Comparison of ENCODE assay signal across 13 cellular contexts in genomic region chr4:157004279-157005161, GRCh38. TPM values are rescaled to one million over a fixed set of nuclear protein-coding genes. Genes with fewer than 3 reads are reported as not detected.
DNase-seq lines count a peak whose midpoint lies in the region; ATAC-seq, FAIRE-seq and TF ChIP-seq lines count a peak whose summit lies in the region.
"Had no signal": no experiment of that assay in that cellular context is flagged by ENCODE, and none has a peak within 500 bp of the region (broad histone marks: within the 10 kb centered on the region; RNA-seq: fewer than 3 reads in every experiment).

No MANE protein-coding gene starts in this region.

- H3K4me1 ChIP-seq in IMR-90 (ENCODE audit: control insufficient read depth, insufficient read depth, low read length) (peaks cover 2% of the 10 kb centered on the region; the same call in 1 of the 2 replicates), body of pancreas (peaks cover 32% of the 10 kb centered on the region), left ventricle myocardium inferior (peaks cover 21% of the 10 kb centered on the region)
- H3K4me1 ChIP-seq: BLaER1 had no signal

- H2BK5ac ChIP-seq in IMR-90 (ENCODE audit: low read depth, low read length, poor library complexity, severe bottlenecking), result peak overlapping the region; percentile 48

- H3K27me3 ChIP-seq in IMR-90 (ENCODE audit: control insufficient read depth, insufficient read depth, low read length) (no peaks in the 10 kb centered on the region), body of pancreas (no peaks in the 10 kb centered on the region), left ventricle myocardium inferior (ENCODE audit: low read depth) (no peaks in the 10 kb centered on the region)
- H3K27me3 ChIP-seq: BLaER1 had no signal

- H3K4me2 ChIP-seq in IMR-90 (ENCODE audit: low read depth, low read length), result no peak overlapping the region
- H3K4me2 ChIP-seq: BLaER1 had no signal

- TF ChIP-seq CTCF in IMR-90 (conservative IDR thresholded peaks at IDR 0.05; ENCODE audit: low read depth, low read length) (no peak), body of pancreas (IDR thresholded peaks at IDR 0.05) (no peak), left ventricle myocardium inferior (IDR thresholded peaks at IDR 0.05; ENCODE audit: borderline replicate concordance) (no peak), retinal pigment epithelial cell (conservative IDR thresholded peaks at IDR 0.05; ENCODE audit: low read depth, low read length) (no peak), GM10248 (IDR thresholded peaks at IDR 0.05; ENCODE audit: control extremely low read depth, extremely low read depth, low read depth, missing control alignments) (no peak)

- dilution Hi-C loops in IMR-90 (cut with HindIII; ENCODE audit: low sequenced_read_pairs, unreplicated experiment), result no loop called here

- no peak overlapping the region for H2AK5ac ChIP-seq in IMR-90 (ENCODE audit: low read depth, low read length)

- H3K9ac ChIP-seq in IMR-90 (ENCODE audit: low read depth, low read length), result no peak overlapping the region
- H3K9ac ChIP-seq: BLaER1 had no signal

- intact Hi-C loops in IMR-90 (cut with micrococcal nuclease), result no loop called here
- intact Hi-C loops in body of pancreas (cut with DNase I), result no loop called here
- intact Hi-C loops in left ventricle myocardium inferior (cut with micrococcal nuclease), result no loop called here

- no peak overlapping the region for H3K14ac ChIP-seq in IMR-90 (replicated peaks; ENCODE audit: low read depth, low read length)

- no peak for ATAC-seq in IMR-90 (ENCODE audit: low read depth)
- ATAC-seq in body of pancreas, result peak; percentile 98
- ATAC-seq: activated T-helper 17 cell treated with anti-CD3 and anti-CD28 coated beads, Interleukin-2, amount 50 U/mL, for 72 hours had no signal

- no peak for TF ChIP-seq RAD21 in IMR-90 (IDR thresholded peaks at IDR 0.05; ENCODE audit: low read length)

- H2AK9ac ChIP-seq in IMR-90 (replicated peaks; ENCODE audit: low read depth, low read length, poor library complexity), result no peak overlapping the region

- H3K9me1 ChIP-seq in IMR-90 (ENCODE audit: insufficient read depth, low read length), result 0 out of 2 replicates have a peak, but pooled peaks cover 2% of the 10 kb centered on the region

- H3K36me3 ChIP-seq in IMR-90 (ENCODE audit: control insufficient read depth, insufficient read depth, low read length) (no peaks in the 10 kb centered on the region), body of pancreas (replicated peaks in 1 of 2; ENCODE audit: insufficient read depth in 1 of 2, low read depth in 2 of 2) (no peaks in the 10 kb centered on the region), left ventricle myocardium inferior (no peaks in the 10 kb centered on the region)
- H3K36me3 ChIP-seq: BLaER1 had no signal

- no peaks in the 10 kb centered on the region for H4K20me1 ChIP-seq in IMR-90 (ENCODE audit: insufficient read depth, low read length)
- H4K20me1 ChIP-seq: BLaER1 had no signal

- POLR2A ChIA-PET in IMR-90 (lab: Charles Lee; ENCODE audit: unreplicated experiment) (no interaction called here), GM10248 (lab: Yijun Ruan, JAX) (no interaction called here)

- FAIRE-seq in frontal cortex (lab: Jason Lieb, UNC), result no peak

- in situ Hi-C loops in IMR-90 (cut with MboI; ENCODE audit: low sequenced_read_pairs), result no loop called here

- TF ChIP-seq POLR2A in IMR-90 (IDR thresholded peaks at IDR 0.05; ENCODE audit: low read depth, low read length), result no peak
- TF ChIP-seq POLR2A in body of pancreas (IDR thresholded peaks at IDR 0.05), result no peak

- no peak overlapping the region; the same call in 1 of the 2 replicates for H3K18ac ChIP-seq in IMR-90 (ENCODE audit: low read depth, low read length)

- CTCF ChIA-PET in IMR-90 (lab: Yijun Ruan, JAX), result interaction anchor here (1.2 to 1.3 kb wide), 2 partner anchors 9 to 24 kb away, joined by 4 read pairs; no protein-coding TSS in a partner anchor
- CTCF ChIA-PET in GM10248 (lab: Yijun Ruan, JAX), result no interaction called here

- H3K56ac ChIP-seq in IMR-90 (ENCODE audit: extremely low read depth, insufficient read depth, low read length), result no peak overlapping the region

- no peak overlapping the region for H3K23ac ChIP-seq in IMR-90 (ENCODE audit: low read depth, low read length)

- no peaks in the 10 kb centered on the region for H3K79me1 ChIP-seq in IMR-90 (ENCODE audit: low read depth in 1 of 2, low read length in 2 of 2)

- H3K4me3 ChIP-seq in IMR-90 (ENCODE audit: insufficient read depth, low read depth, low read length) (no peak overlapping the region), body of pancreas (no peak overlapping the region), left ventricle myocardium inferior (peak overlapping the region; percentile 3), retinal pigment epithelial cell (ENCODE audit: low read length) (no peak overlapping the region)
- H3K4me3 ChIP-seq: BLaER1 had no signal

- H2BK20ac ChIP-seq in IMR-90 (ENCODE audit: low read depth, low read length), result peak overlapping the region; percentile 4; the same call in 1 of the 2 replicates

- H4K8ac ChIP-seq in IMR-90 (ENCODE audit: low read depth in 2 of 2, low read length in 2 of 2), result peak overlapping the region in 1 of 2 experiments; percentile 15; a peak in 1 of 4 replicates

- no peak overlapping the region for H4K91ac ChIP-seq in IMR-90 (ENCODE audit: insufficient read depth, low read depth, low read length)

- H3K27ac ChIP-seq in IMR-90 (ENCODE audit: insufficient read depth, low read length) (no peak overlapping the region), body of pancreas (peak overlapping the region; percentile 53 to 93 (median 82)), left ventricle myocardium inferior (replicated peaks) (peak overlapping the region; percentile 39)
- H3K27ac ChIP-seq: BLaER1 had no signal

- H2BK120ac ChIP-seq in IMR-90 (ENCODE audit: low read depth, low read length), result no peak overlapping the region; the same call in 1 of the 2 replicates

- DNase-seq in IMR-90 (no peak), body of pancreas (peak in 1 of 4 donors; percentile 63), left ventricle myocardium inferior (no peak), retinal pigment epithelial cell (ENCODE audit: low read depth) (peak; percentile 26), UCSD-AML1 (lab: John Stamatoyannopoulos, UW; ENCODE audit: unreplicated experiment) (no peak), frontal cortex (ENCODE audit: low spot score in 2 of 2) (no peak), globus pallidus (ENCODE audit: low spot score) (no peak), GM10248 (ENCODE audit: extremely low spot score) (no peak)
- DNase-seq: activated CD4-positive, alpha-beta T cell treated with anti-CD3 and anti-CD28 coated beads, Interleukin-2, amount 50 U/mL, for 1 hour; cerebellar nuclear complex; NCI-H1092 had no signal

- H3K9me3 ChIP-seq in IMR-90 (ENCODE audit: control insufficient read depth, insufficient read depth, low read length) (no peaks in the 10 kb centered on the region), body of pancreas (no peaks in the 10 kb centered on the region), left ventricle myocardium inferior (replicated peaks) (no peaks in the 10 kb centered on the region)
- H3K9me3 ChIP-seq: BLaER1 had no signal

- H2BK15ac ChIP-seq in IMR-90 (ENCODE audit: low read depth, low read length), result no peak overlapping the region

- BruUV-seq in IMR-90 (replicated peaks; lab: Mats Ljungman, UMichigan), result no TSS peak

- no peak overlapping the region; the same call in 1 of the 2 replicates for H4K5ac ChIP-seq in IMR-90 (ENCODE audit: low read depth, low read length)

- H3K4ac ChIP-seq in IMR-90 (ENCODE audit: low read depth, low read length), result no peak overlapping the region

- no peak overlapping the region for H2AFZ ChIP-seq in IMR-90 (replicated peaks; ENCODE audit: low read length, poor library complexity)

- WGBS in IMR-90 (ENCODE audit: extremely low coverage in 2 of 2, insufficient read length in 1 of 2), 2 experiments, result no CpG with 5 or more reads among the region's 5 CpGs
- WGBS in body of pancreas, 2 donors, result 10 to 11% methylated on average over 5 of the region's 5 CpGs

TF ChIP-seq in IMR-90, 13 proteins besides CTCF, POLR2A, EP300 and RAD21:
- 0 out of 2 replicates have a peak, but pooled peaks have one; percentile 42 for TF ChIP-seq CEBPB (IDR thresholded peaks at IDR 0.05; ENCODE audit: low read depth, low read length)
- no peak for TF ChIP-seq MAZ (IDR thresholded peaks at IDR 0.05; ENCODE audit: borderline replicate concordance, low read depth, low read length)
TF ChIP-seq in IMR-90: peak in this region for 1.

RNA-seq across cellular contexts. Expression of gene PDGFC, which starts 32.9 kb away (rescaled TPM):
- 90.7 and 105 TPM in 2 replicates for total RNA-seq in IMR-90 (2012; rRNA removed)
- polyA plus RNA-seq in IMR-90 (2012; rRNA removed), result 15.6 and 19.8 TPM in 2 replicates
- polyA plus RNA-seq in IMR-90 (2012; cell fraction: cytosol; rRNA removed), result 4.4 and 11.0 TPM in 2 replicates
- polyA plus RNA-seq in IMR-90 (2012; cell fraction: nucleus; rRNA removed; ENCODE audit: low replicate concordance), result 13.5 and 32.1 TPM in 2 replicates
- 10 to 100 TPM; 19.1 to 21.8 TPM for total RNA-seq in body of pancreas
- 12.9 TPM for total RNA-seq in left ventricle myocardium inferior
- total RNA-seq in frontal cortex, result 33.4 TPM
- total RNA-seq: activated T-helper 17 cell treated with anti-CD3 and anti-CD28 coated beads, Interleukin-2, amount 50 U/mL, for 72 hours had no signal
